In the genomic region with DNA sequence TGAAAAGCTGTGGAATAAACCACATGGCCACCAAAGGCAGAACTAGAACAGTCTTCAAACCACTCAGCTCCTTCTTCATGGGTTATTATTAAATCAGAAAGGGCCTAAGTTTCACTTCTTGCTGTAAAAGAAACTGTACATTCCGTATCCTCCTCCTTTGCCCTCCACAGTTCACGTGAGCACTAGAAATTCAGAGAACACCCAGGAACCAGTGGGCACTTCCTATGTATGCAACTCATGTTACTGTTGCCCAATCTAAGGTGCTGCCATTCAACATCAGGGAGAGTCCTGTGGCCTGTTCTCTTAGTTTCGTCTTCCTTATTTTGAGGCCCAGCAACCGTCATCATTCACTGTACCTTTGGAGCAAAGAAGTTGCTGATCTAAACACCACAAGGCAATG, we compare ENCODE assay signal across 8 cellular contexts.
DNase-seq lines count a peak whose midpoint lies in the region; ATAC-seq and TF ChIP-seq lines count a peak whose summit lies in the region.
"Not testable (repeated sequence)": the region's sequence is repeated elsewhere in the genome, so short reads cannot be mapped to it uniquely, and the experiment has no call there.

No MANE protein-coding gene starts in this region.

- not testable (repeated sequence) for H3K36me3 ChIP-seq in lung (ENCODE audit: control insufficient read depth in 2 of 2, insufficient read depth in 2 of 2, low read length in 2 of 2); upper lobe of right lung

- DNase-seq in central memory CD8-positive, alpha-beta T cell (ENCODE audit: low spot score in 2 of 2); lung (ENCODE audit: low spot score); upper lobe of right lung: not testable (repeated sequence)

- intact Hi-C loops in upper lobe of right lung (cut with DNase I): not testable (repeated sequence)

- H3K9me3 Mint-ChIP-seq in central memory CD8-positive, alpha-beta T cell: not testable (repeated sequence)

- not testable (repeated sequence) for H3K4me3 Mint-ChIP-seq in central memory CD8-positive, alpha-beta T cell

- not testable (repeated sequence) for H3K27me3 ChIP-seq in lung (ENCODE audit: control insufficient read depth, insufficient read depth); upper lobe of right lung

- H3K9me3 ChIP-seq in lung (ENCODE audit: control insufficient read depth in 2 of 2, insufficient read depth in 1 of 2, low read length in 1 of 2); upper lobe of right lung: not testable (repeated sequence)

- not testable (repeated sequence) for H3K27ac ChIP-seq in lung (ENCODE audit: low read depth in 1 of 2, low read length in 1 of 2); upper lobe of right lung

- WGBS in lung, 2 donors: no CpG with 5 or more reads among the region's 4 CpGs

- not testable (repeated sequence) for H3K4me1 Mint-ChIP-seq in central memory CD8-positive, alpha-beta T cell

- H3K36me3 Mint-ChIP-seq in central memory CD8-positive, alpha-beta T cell (ENCODE audit: insufficient read depth): not testable (repeated sequence)

- not testable (repeated sequence) for H3K4me3 ChIP-seq in lung, upper lobe of right lung

- not testable (repeated sequence) for H3K4me1 ChIP-seq in lung (ENCODE audit: control insufficient read depth in 2 of 2, insufficient read depth in 2 of 2, low read length in 2 of 2); upper lobe of right lung

- ATAC-seq in GM18867 (IDR thresholded peaks at IDR 0.05; ENCODE audit: unreplicated experiment) (peak; percentile 48), GM19463 (IDR thresholded peaks at IDR 0.05; ENCODE audit: unreplicated experiment) (peak; percentile 44), GM21825 (IDR thresholded peaks at IDR 0.05; ENCODE audit: unreplicated experiment) (peak; percentile 50), HG03025 (IDR thresholded peaks at IDR 0.05; ENCODE audit: low FRiP score, unreplicated experiment) (peak; percentile 57), HG03442 (IDR thresholded peaks at IDR 0.05; ENCODE audit: unreplicated experiment) (peak; percentile 54), lung (ENCODE audit: insufficient read depth, low FRiP score) (peak; percentile 46), upper lobe of right lung (peak; percentile 93)
- peak; percentile 49 for ATAC-seq in central memory CD8-positive, alpha-beta T cell (replicated peaks; ENCODE audit: extremely low read depth, poor library complexity, severe bottlenecking)

- H3K27ac Mint-ChIP-seq in central memory CD8-positive, alpha-beta T cell (ENCODE audit: low read depth): not testable (repeated sequence)

- H3K27me3 Mint-ChIP-seq in central memory CD8-positive, alpha-beta T cell: not testable (repeated sequence)

- TF ChIP-seq CTCF in lung (IDR thresholded peaks at IDR 0.05; ENCODE audit: control extremely low read depth, extremely low read depth); upper lobe of right lung (IDR thresholded peaks at IDR 0.05): not testable (repeated sequence)
